ENCODE assay signal across 20 cellular contexts in genomic region chr16:58034128-58034685, GRCh38.
"Had no signal": no experiment of that assay in that cellular context is flagged by ENCODE, and none has a peak within 500 bp of the region (broad histone marks: within the 10 kb centered on the region; RNA-seq: fewer than 3 reads in every experiment).

No MANE protein-coding gene starts in this region.

- ATAC-seq: activated naive CD8-positive, alpha-beta T cell treated with anti-CD3 and anti-CD28 coated beads, Interleukin-2, amount 50 U/mL, for 24 hours; activated T-helper 17 cell treated with anti-CD3 and anti-CD28 coated beads, Interleukin-2, amount 50 U/mL, for 72 hours; left lung; natural killer cell; right lobe of liver had no signal

- H3K36me3 ChIP-seq: breast epithelium, prostate gland, suprapubic skin had no signal

- H3K27ac Mint-ChIP-seq: activated naive CD4-positive, alpha-beta T cell treated with anti-CD3 and anti-CD28 coated beads for 36 hours; activated naive CD8-positive, alpha-beta T cell treated with anti-CD3 and anti-CD28 coated beads, Interleukin-2, amount 50 U/mL, for 24 hours; activated T-helper 17 cell treated with anti-CD3 and anti-CD28 coated beads, Interleukin-2, amount 50 U/mL, for 72 hours; natural killer cell; stimulated activated naive CD8-positive, alpha-beta T cell treated with anti-CD3 and anti-CD28 coated beads, Interleukin-15, Interleukin-2, amounts not matched to agents 100 ng/mL and 50 ng/mL, for 24 hours had no signal

- H3K4me3 ChIP-seq: breast epithelium, hepatocyte, left lung, prostate gland, right lobe of liver, smooth muscle cell, suprapubic skin had no signal

- H3K4me1 Mint-ChIP-seq: activated naive CD8-positive, alpha-beta T cell treated with anti-CD3 and anti-CD28 coated beads, Interleukin-2, amount 50 U/mL, for 24 hours; activated T-helper 17 cell treated with anti-CD3 and anti-CD28 coated beads, Interleukin-2, amount 50 U/mL, for 72 hours; natural killer cell had no signal

- H3K27ac ChIP-seq: breast epithelium, hepatocyte, left lung, prostate gland, suprapubic skin had no signal

- H3K27me3 ChIP-seq: breast epithelium, hepatocyte, left lung, right lobe of liver, suprapubic skin had no signal

- H3K9me3 Mint-ChIP-seq: activated naive CD4-positive, alpha-beta T cell treated with anti-CD3 and anti-CD28 coated beads for 36 hours; activated naive CD8-positive, alpha-beta T cell treated with anti-CD3 and anti-CD28 coated beads, Interleukin-2, amount 50 U/mL, for 24 hours; activated T-helper 17 cell treated with anti-CD3 and anti-CD28 coated beads, Interleukin-2, amount 50 U/mL, for 72 hours; natural killer cell; stimulated activated naive CD8-positive, alpha-beta T cell treated with anti-CD3 and anti-CD28 coated beads, Interleukin-15, Interleukin-2, amounts not matched to agents 100 ng/mL and 50 ng/mL, for 24 hours; type B pancreatic cell had no signal

- H2AFZ ChIP-seq: hepatocyte had no signal

- H3K36me3 Mint-ChIP-seq: natural killer cell, type B pancreatic cell had no signal

- H3K9me3 ChIP-seq: breast epithelium, left lung, prostate gland, right lobe of liver, suprapubic skin had no signal

- H3K4me1 ChIP-seq: prostate gland, suprapubic skin had no signal

- DNase-seq: activated CD4-positive, CD25-positive, alpha-beta regulatory T cell treated with anti-CD3 and anti-CD28 coated beads, Interleukin-2, amount 50 U/mL, for 72 hours; activated naive CD4-positive, alpha-beta T cell treated with anti-CD3 and anti-CD28 coated beads for 36 hours; activated naive CD8-positive, alpha-beta T cell treated with anti-CD3 and anti-CD28 coated beads, Interleukin-2, amount 50 U/mL, for 24 hours; activated T-cell treated with anti-CD3 and anti-CD28 coated beads for 4 hours; aorta; left lung; mesenchymal stem cell; natural killer cell; nucleus accumbens; T-helper 1 cell; T1000 had no signal

- H3K4me2 ChIP-seq: hepatocyte, smooth muscle cell had no signal

- H3K27me3 Mint-ChIP-seq: activated T-helper 17 cell treated with anti-CD3 and anti-CD28 coated beads, Interleukin-2, amount 50 U/mL, for 72 hours; type B pancreatic cell had no signal

- H3K4me3 Mint-ChIP-seq: activated naive CD4-positive, alpha-beta T cell treated with anti-CD3 and anti-CD28 coated beads for 36 hours; activated naive CD8-positive, alpha-beta T cell treated with anti-CD3 and anti-CD28 coated beads, Interleukin-2, amount 50 U/mL, for 24 hours; activated T-helper 17 cell treated with anti-CD3 and anti-CD28 coated beads, Interleukin-2, amount 50 U/mL, for 72 hours; natural killer cell; stimulated activated naive CD8-positive, alpha-beta T cell treated with anti-CD3 and anti-CD28 coated beads, Interleukin-15, Interleukin-2, amounts not matched to agents 100 ng/mL and 50 ng/mL, for 24 hours; type B pancreatic cell had no signal
